ENCODE assay signal across 8 cellular contexts in genomic region chr11:114348200-114349191, GRCh38. TPM values are rescaled to one million over a fixed set of nuclear protein-coding genes. Genes with fewer than 3 reads are reported as not detected.
DNase-seq lines count a peak whose midpoint lies in the region; ATAC-seq and TF ChIP-seq lines count a peak whose summit lies in the region.

No MANE protein-coding gene starts in this region.

- no peaks in the 10 kb centered on the region for H3K9me3 Mint-ChIP-seq in activated naive CD4-positive, alpha-beta T cell treated with anti-CD3 and anti-CD28 coated beads for 36 hours
- H3K9me3 Mint-ChIP-seq in glutamatergic neuron (ENCODE audit: unreplicated experiment), result no peaks in the 10 kb centered on the region

- intact Hi-C loops in activated naive CD4-positive, alpha-beta T cell treated with anti-CD3 and anti-CD28 coated beads for 36 hours (cut with micrococcal nuclease), result loop anchor here (1.0 to 2.0 kb wide), 2 partner anchors 52 to 91 kb away; partner anchors contain the start of genes C11orf71, RBM7 and REXO2

- DNase-seq in GM04504 (ENCODE audit: low read depth) (peak; percentile 53), NCI-H460 (ENCODE audit: extremely low read depth, low read depth) (peak; percentile 36), glutamatergic neuron (peak; percentile 28), pulmonary artery endothelial cell (ENCODE audit: low read depth, low spot score) (peak; percentile 20), HuH-7 (ENCODE audit: low spot score) (no peak)
- DNase-seq in activated naive CD4-positive, alpha-beta T cell treated with anti-CD3 and anti-CD28 coated beads for 36 hours, result peak; percentile 64

- no peak overlapping the region for H3K27ac Mint-ChIP-seq in activated naive CD4-positive, alpha-beta T cell treated with anti-CD3 and anti-CD28 coated beads for 36 hours
- H3K27ac Mint-ChIP-seq in glutamatergic neuron (ENCODE audit: unreplicated experiment), result no peak overlapping the region

- H3K4me1 Mint-ChIP-seq in activated naive CD4-positive, alpha-beta T cell treated with anti-CD3 and anti-CD28 coated beads for 36 hours (ENCODE audit: low read depth), result peaks cover 3% of the 10 kb centered on the region
- H3K4me1 Mint-ChIP-seq in glutamatergic neuron (ENCODE audit: low read depth, unreplicated experiment), result no peaks in the 10 kb centered on the region

- no peak overlapping the region for H3K4me3 Mint-ChIP-seq in activated naive CD4-positive, alpha-beta T cell treated with anti-CD3 and anti-CD28 coated beads for 36 hours
- no peak overlapping the region for H3K4me3 Mint-ChIP-seq in glutamatergic neuron (ENCODE audit: unreplicated experiment)

- CTCF ChIA-PET in activated naive CD4-positive, alpha-beta T cell treated with anti-CD3 and anti-CD28 coated beads for 36 hours (lab: Charles Lee), result interaction anchor here (0.7 to 1.5 kb wide), 3 partner anchors 11 to 382 kb away, joined by 3 to 4 read pairs (median 3); no protein-coding TSS in a partner anchor

- no peaks in the 10 kb centered on the region for H3K36me3 Mint-ChIP-seq in activated naive CD4-positive, alpha-beta T cell treated with anti-CD3 and anti-CD28 coated beads for 36 hours (ENCODE audit: low read depth)
- no peaks in the 10 kb centered on the region for H3K36me3 Mint-ChIP-seq in glutamatergic neuron (ENCODE audit: unreplicated experiment)

- ATAC-seq in HG03175 (IDR thresholded peaks at IDR 0.05; ENCODE audit: unreplicated experiment), result no peak

- H3K27me3 Mint-ChIP-seq in activated naive CD4-positive, alpha-beta T cell treated with anti-CD3 and anti-CD28 coated beads for 36 hours (ENCODE audit: low read depth), result no peaks in the 10 kb centered on the region
- H3K27me3 Mint-ChIP-seq in glutamatergic neuron (ENCODE audit: unreplicated experiment), result no peaks in the 10 kb centered on the region

- peak; percentile 69 for TF ChIP-seq CTCF in 22Rv1 (IDR thresholded peaks at IDR 0.05)
- TF ChIP-seq CTCF in glutamatergic neuron (IDR thresholded peaks at IDR 0.05; ENCODE audit: partially characterized antibody, unreplicated experiment), result peak; percentile 66

- no peak overlapping the region for H3K27ac ChIP-seq in 22Rv1

RNA-seq across cellular contexts. Expression of gene C11orf71, which starts 51.8 kb away (rescaled TPM):
- total RNA-seq in NCI-H460 (2014; rRNA removed; shearing (Covaris generic)), result 2.5 and 3.3 TPM in 2 replicates
- polyA plus RNA-seq in NCI-H460 (2014; cell fraction: nucleus; rRNA removed), result 4.5 and 8.2 TPM in 2 replicates
- total RNA-seq in activated naive CD4-positive, alpha-beta T cell treated with anti-CD3 and anti-CD28 coated beads for 36 hours, result 1 to 10 TPM; 7.5 to 7.6 TPM
- total RNA-seq in glutamatergic neuron (ENCODE audit: unreplicated experiment), result 10.6 TPM
- 3.2 and 5.0 TPM in 2 replicates for total RNA-seq in pulmonary artery endothelial cell

RNA-seq across cellular contexts. Expression of gene RBM7, which starts 52.0 kb away (rescaled TPM):
- 12.5 and 18.1 TPM in 2 replicates for total RNA-seq in NCI-H460 (2014; rRNA removed; shearing (Covaris generic))
- 8.2 and 9.5 TPM in 2 replicates for polyA plus RNA-seq in NCI-H460 (2014; cell fraction: nucleus; rRNA removed)
- 10 to 100 TPM; 36.9 to 41.7 TPM for total RNA-seq in activated naive CD4-positive, alpha-beta T cell treated with anti-CD3 and anti-CD28 coated beads for 36 hours
- 37.3 TPM for total RNA-seq in glutamatergic neuron (ENCODE audit: unreplicated experiment)
- 49.8 and 59.9 TPM in 2 replicates for total RNA-seq in pulmonary artery endothelial cell

RNA-seq across cellular contexts. Expression of gene NNMT, which starts 52.3 kb away (rescaled TPM):
- 3.2 and 3.6 TPM in 2 replicates for total RNA-seq in NCI-H460 (2014; rRNA removed; shearing (Covaris generic))
- polyA plus RNA-seq in NCI-H460 (2014; cell fraction: nucleus; rRNA removed), result 0.50 TPM in 1 of 2 replicates, not detected in the other
- not detected for total RNA-seq in activated naive CD4-positive, alpha-beta T cell treated with anti-CD3 and anti-CD28 coated beads for 36 hours
- total RNA-seq in glutamatergic neuron (ENCODE audit: unreplicated experiment) (3.4 TPM), pulmonary artery endothelial cell (346 and 362 TPM in 2 replicates)

Comparison
In these comparisons a context has a peak if more than half of its experiments do, and no peak if none do; other contexts are left out.
1. RNA of gene NNMT, which starts 52.3 kb away (total RNA-seq): 346 to 362 TPM in pulmonary artery endothelial cell; 3.2 to 3.6 TPM in NCI-H460, 3.4 TPM in glutamatergic neuron (single experiment) and not detected in activated naive CD4-positive, alpha-beta T cell treated with anti-CD3 and anti-CD28 coated beads for 36 hours; every median in the first group is over 10 times any median in the second.